1 cellular context compared by ENCODE assay signal in the genomic region with DNA sequence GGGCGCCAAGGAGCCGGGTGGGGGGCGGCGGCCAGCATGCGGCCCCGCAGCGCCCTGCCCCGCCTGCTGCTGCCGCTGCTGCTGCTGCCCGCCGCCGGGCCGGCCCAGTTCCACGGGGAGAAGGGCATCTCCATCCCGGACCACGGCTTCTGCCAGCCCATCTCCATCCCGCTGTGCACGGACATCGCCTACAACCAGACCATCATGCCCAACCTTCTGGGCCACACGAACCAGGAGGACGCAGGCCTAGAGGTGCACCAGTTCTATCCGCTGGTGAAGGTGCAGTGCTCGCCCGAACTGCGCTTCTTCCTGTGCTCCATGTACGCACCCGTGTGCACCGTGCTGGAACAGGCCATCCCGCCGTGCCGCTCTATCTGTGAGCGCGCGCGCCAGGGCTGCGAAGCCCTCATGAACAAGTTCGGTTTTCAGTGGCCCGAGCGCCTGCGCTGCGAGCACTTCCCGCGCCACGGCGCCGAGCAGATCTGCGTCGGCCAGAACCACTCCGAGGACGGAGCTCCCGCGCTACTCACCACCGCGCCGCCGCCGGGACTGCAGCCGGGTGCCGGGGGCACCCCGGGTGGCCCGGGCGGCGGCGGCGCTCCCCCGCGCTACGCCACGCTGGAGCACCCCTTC.
TF ChIP-seq lines count a peak whose summit lies in the region.

No MANE protein-coding gene starts in this region.

TF ChIP-seq in HEK293, 187 proteins besides CTCF, POLR2A, EP300 and RAD21 (continued from another document):
- TF ChIP-seq, protein P1, sequence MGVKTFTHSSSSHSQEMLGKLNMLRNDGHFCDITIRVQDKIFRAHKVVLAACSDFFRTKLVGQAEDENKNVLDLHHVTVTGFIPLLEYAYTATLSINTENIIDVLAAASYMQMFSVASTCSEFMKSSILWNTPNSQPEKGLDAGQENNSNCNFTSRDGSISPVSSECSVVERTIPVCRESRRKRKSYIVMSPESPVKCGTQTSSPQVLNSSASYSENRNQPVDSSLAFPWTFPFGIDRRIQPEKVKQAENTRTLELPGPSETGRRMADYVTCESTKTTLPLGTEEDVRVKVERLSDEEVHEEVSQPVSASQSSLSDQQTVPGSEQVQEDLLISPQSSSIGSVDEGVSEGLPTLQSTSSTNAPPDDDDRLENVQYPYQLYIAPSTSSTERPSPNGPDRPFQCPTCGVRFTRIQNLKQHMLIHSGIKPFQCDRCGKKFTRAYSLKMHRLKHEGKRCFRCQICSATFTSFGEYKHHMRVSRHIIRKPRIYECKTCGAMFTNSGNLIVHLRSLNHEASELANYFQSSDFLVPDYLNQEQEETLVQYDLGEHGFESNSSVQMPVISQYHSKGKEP (tag by site-specific recombination; IDR thresholded peaks at IDR 0.05), result no peak
- TF ChIP-seq, protein P2, sequence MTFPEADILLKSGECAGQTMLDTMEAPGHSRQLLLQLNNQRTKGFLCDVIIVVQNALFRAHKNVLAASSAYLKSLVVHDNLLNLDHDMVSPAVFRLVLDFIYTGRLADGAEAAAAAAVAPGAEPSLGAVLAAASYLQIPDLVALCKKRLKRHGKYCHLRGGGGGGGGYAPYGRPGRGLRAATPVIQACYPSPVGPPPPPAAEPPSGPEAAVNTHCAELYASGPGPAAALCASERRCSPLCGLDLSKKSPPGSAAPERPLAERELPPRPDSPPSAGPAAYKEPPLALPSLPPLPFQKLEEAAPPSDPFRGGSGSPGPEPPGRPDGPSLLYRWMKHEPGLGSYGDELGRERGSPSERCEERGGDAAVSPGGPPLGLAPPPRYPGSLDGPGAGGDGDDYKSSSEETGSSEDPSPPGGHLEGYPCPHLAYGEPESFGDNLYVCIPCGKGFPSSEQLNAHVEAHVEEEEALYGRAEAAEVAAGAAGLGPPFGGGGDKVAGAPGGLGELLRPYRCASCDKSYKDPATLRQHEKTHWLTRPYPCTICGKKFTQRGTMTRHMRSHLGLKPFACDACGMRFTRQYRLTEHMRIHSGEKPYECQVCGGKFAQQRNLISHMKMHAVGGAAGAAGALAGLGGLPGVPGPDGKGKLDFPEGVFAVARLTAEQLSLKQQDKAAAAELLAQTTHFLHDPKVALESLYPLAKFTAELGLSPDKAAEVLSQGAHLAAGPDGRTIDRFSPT (tag by site-specific recombination; IDR thresholded peaks at IDR 0.05), result no peak
- TF ChIP-seq, protein P3, sequence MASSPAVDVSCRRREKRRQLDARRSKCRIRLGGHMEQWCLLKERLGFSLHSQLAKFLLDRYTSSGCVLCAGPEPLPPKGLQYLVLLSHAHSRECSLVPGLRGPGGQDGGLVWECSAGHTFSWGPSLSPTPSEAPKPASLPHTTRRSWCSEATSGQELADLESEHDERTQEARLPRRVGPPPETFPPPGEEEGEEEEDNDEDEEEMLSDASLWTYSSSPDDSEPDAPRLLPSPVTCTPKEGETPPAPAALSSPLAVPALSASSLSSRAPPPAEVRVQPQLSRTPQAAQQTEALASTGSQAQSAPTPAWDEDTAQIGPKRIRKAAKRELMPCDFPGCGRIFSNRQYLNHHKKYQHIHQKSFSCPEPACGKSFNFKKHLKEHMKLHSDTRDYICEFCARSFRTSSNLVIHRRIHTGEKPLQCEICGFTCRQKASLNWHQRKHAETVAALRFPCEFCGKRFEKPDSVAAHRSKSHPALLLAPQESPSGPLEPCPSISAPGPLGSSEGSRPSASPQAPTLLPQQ (tag by site-specific recombination; IDR thresholded peaks at IDR 0.05), result no peak
